In genomic region chr1:47474278-47475193, GRCh38 we compare ENCODE assay signal across 1 cellular context.
TF ChIP-seq lines count a peak whose summit lies in the region.

No MANE protein-coding gene starts in this region.

TF ChIP-seq in K562, 482 proteins besides CTCF, POLR2A, EP300 and RAD21:
- TF ChIP-seq ADNP (tag; IDR thresholded peaks at IDR 0.05) = 0 out of 2 replicates have a peak, but pooled peaks have one; percentile 51
- peak; percentile 87 for TF ChIP-seq BCOR (IDR thresholded peaks at IDR 0.05)
- 0 out of 2 replicates have a peak, but pooled peaks have one; percentile 39 for TF ChIP-seq SMARCA5 (IDR thresholded peaks at IDR 0.05)
- peak; percentile 97 for TF ChIP-seq RBM25 (IDR thresholded peaks at IDR 0.05; ENCODE audit: low read depth, low read length, severe bottlenecking)
- TF ChIP-seq KAT8 (IDR thresholded peaks at IDR 0.05; ENCODE audit: low read depth) = no peak
- TF ChIP-seq ZFP36 (IDR thresholded peaks at IDR 0.05; ENCODE audit: low read depth, low read length, partially characterized antibody) = peak; percentile 88
TF ChIP-seq in K562: peak in this region for 5.
